8 cellular contexts compared by ENCODE assay signal in genomic region chr9:131500939-131501541, GRCh38. TPM values are rescaled to one million over a fixed set of nuclear protein-coding genes. Genes with fewer than 3 reads are reported as not detected.
DNase-seq lines count a peak whose midpoint lies in the region; ATAC-seq lines count a peak whose summit lies in the region.

No MANE protein-coding gene starts in this region.

- peaks cover 0 to 11% (median 1%) of the 10 kb centered on the region in 3 donors for H3K36me3 Mint-ChIP-seq in immature natural killer cell

- no peaks in the 10 kb centered on the region for H3K27me3 ChIP-seq in MG63
- no peaks in the 10 kb centered on the region for H3K27me3 ChIP-seq in thymus (ENCODE audit: control insufficient read depth, insufficient read depth)

- H3K27me3 Mint-ChIP-seq in immature natural killer cell (ENCODE audit: low read depth in 3 of 3) = peaks cover 14 to 33% (median 17%) of the 10 kb centered on the region in 3 donors

- WGBS in thymus = 68% methylated on average over 5 of the region's 5 CpGs

- H3K9me3 ChIP-seq in MG63 = no peaks in the 10 kb centered on the region
- H3K9me3 ChIP-seq in thymus (ENCODE audit: control insufficient read depth) = no peaks in the 10 kb centered on the region

- no peaks in the 10 kb centered on the region for H3K9me3 Mint-ChIP-seq in immature natural killer cell

- in situ Hi-C loops in ACHN (cut with HindIII; ENCODE audit: low pct_ligation_motif_present, low pct_unique_long_range_greater_than_20kb, low sequenced_read_pairs) = no loop called here

- peak overlapping the region; percentile 82 for H3K27ac ChIP-seq in thymus (ENCODE audit: low read depth)

- peaks cover 40 to 46% of the 10 kb centered on the region in 2 donors for H3K4me1 Mint-ChIP-seq in immature natural killer cell

- peaks cover 58% of the 10 kb centered on the region for H3K36me3 ChIP-seq in MG63
- H3K36me3 ChIP-seq in thymus (ENCODE audit: control insufficient read depth, insufficient read depth) = peaks cover 35% of the 10 kb centered on the region

- H3K4me3 ChIP-seq in MG63 (no peak overlapping the region), thymus (ENCODE audit: low read length) (no peak overlapping the region)

- H3K4me1 ChIP-seq in thymus (ENCODE audit: control insufficient read depth, insufficient read depth, low read length) = peaks cover 26% of the 10 kb centered on the region

- H3K27ac Mint-ChIP-seq in immature natural killer cell = peak overlapping the region; percentile 31 to 85 (median 80)

- ATAC-seq in HG02973 (IDR thresholded peaks at IDR 0.05; ENCODE audit: unreplicated experiment) = no peak

- DNase-seq in ACHN (peak; percentile 57), MG63 (peak; percentile 20), immature natural killer cell (peak in 2 of 3 donors; percentile 12 to 17), NCI-H1694 (lab: John Stamatoyannopoulos, UW) (no peak), HuH-7 (ENCODE audit: low spot score) (no peak)
- DNase-seq in activated CD8-positive, alpha-beta memory T cell treated with anti-CD3 and anti-CD28 coated beads, Interleukin-2, amount 50 U/mL, for 24 hours (ENCODE audit: extremely low read depth) = peak; percentile 21

- H3K4me3 Mint-ChIP-seq in immature natural killer cell = peak overlapping the region; percentile 69 to 92 (median 82)

RNA-seq across cellular contexts. Expression of gene POMT1, which starts 1.7 kb away (rescaled TPM):
- total RNA-seq in MG63 (2014; rRNA removed; shearing (Covaris generic); ENCODE audit: low replicate concordance) = 6.7 and 12.8 TPM in 2 replicates
- polyA plus RNA-seq in immature natural killer cell = 10 to 100 TPM in 1 of 3 donors, 1 to 10 TPM in 2; 4.8 to 10.4 (median 8.0) TPM
- polyA plus RNA-seq in thymus = 51.9 TPM

RNA-seq across cellular contexts. Expression of gene UCK1, which starts 30.0 kb away (rescaled TPM):
- 19.3 and 30.6 TPM in 2 replicates for total RNA-seq in MG63 (2014; rRNA removed; shearing (Covaris generic); ENCODE audit: low replicate concordance)
- 10 to 100 TPM; 27.3 to 34.7 (median 33.7) TPM for polyA plus RNA-seq in immature natural killer cell
- 24.7 TPM for polyA plus RNA-seq in thymus

RNA-seq across cellular contexts. Expression of gene PRRT1B, which starts 44.3 kb away (rescaled TPM):
- not detected in 2 replicates for total RNA-seq in MG63 (2014; rRNA removed; shearing (Covaris generic); ENCODE audit: low replicate concordance)
- polyA plus RNA-seq in immature natural killer cell (not detected), thymus (not detected)

Comparison
In these comparisons a context has a peak if more than half of its experiments do, and no peak if none do; other contexts are left out.
1. DNase-seq: peak in ACHN (single experiment), MG63 (single experiment), activated CD8-positive, alpha-beta memory T cell treated with anti-CD3 and anti-CD28 coated beads, Interleukin-2, amount 50 U/mL, for 24 hours (single experiment) and immature natural killer cell (2 of 3); none in NCI-H1694 (single experiment) and HuH-7 (single experiment).